In genomic region chr4:109702950-109703663, GRCh38 we compare ENCODE assay signal across 8 cellular contexts. TPM values are rescaled to one million over a fixed set of nuclear protein-coding genes. Genes with fewer than 3 reads are reported as not detected.
DNase-seq lines count a peak whose midpoint lies in the region; ATAC-seq and TF ChIP-seq lines count a peak whose summit lies in the region.

Gene CASP6, minus strand, starts transcription at chr4:109703445. Its CDS starts 50 bp downstream, at chr4:109703395.

- peak; percentile 63 for TF ChIP-seq POLR2A in right lobe of liver (IDR thresholded peaks at IDR 0.05)

- no peaks in the 10 kb centered on the region for H3K27me3 ChIP-seq in dorsolateral prefrontal cortex
- no peaks in the 10 kb centered on the region for H3K27me3 ChIP-seq in right lobe of liver

- CTCF ChIA-PET in activated CD4-positive, alpha-beta memory T cell treated with anti-CD3 and anti-CD28 coated beads, Interleukin-2, amount 10 ng/mL, durations not matched to agents 7 days and 5 days (lab: Charles Lee): interaction anchor here (0.8 to 6.2 kb wide), 13 partner anchors 12 to 271 kb away, joined by 3 to 33 read pairs (median 5); partner anchors contain the start of genes MCUB, PLA2G12A and SEC24B

- peaks cover 0 to 2% (median 2%) of the 10 kb centered on the region in 3 donors for H3K27me3 Mint-ChIP-seq in CD14-positive monocyte (ENCODE audit: low read depth in 3 of 3)
- no peaks in the 10 kb centered on the region for H3K27me3 Mint-ChIP-seq in activated CD4-positive, alpha-beta memory T cell treated with anti-CD3 and anti-CD28 coated beads, Interleukin-2, amount 10 ng/mL, durations not matched to agents 7 days and 5 days

- peak; percentile 77 for TF ChIP-seq CTCF in CD14-positive monocyte (IDR thresholded peaks at IDR 0.05)
- TF ChIP-seq CTCF in dorsolateral prefrontal cortex (IDR thresholded peaks at IDR 0.05 in 54 of 56, conservative IDR thresholded peaks at IDR 0.05 in 2 of 56; ENCODE audit: low read depth in 1 of 56, partially characterized antibody in 56 of 56): peak in 53 of 56 donors; percentile 33 to 74 (median 59)
- TF ChIP-seq CTCF in right lobe of liver (IDR thresholded peaks at IDR 0.05): peak; percentile 54 to 64 (median 56)

- H3K4me3 Mint-ChIP-seq in CD14-positive monocyte: peak within 1 kb of the TSS; percentile 94 to 97
- H3K4me3 Mint-ChIP-seq in activated CD4-positive, alpha-beta memory T cell treated with anti-CD3 and anti-CD28 coated beads, Interleukin-2, amount 10 ng/mL, durations not matched to agents 7 days and 5 days: peak within 1 kb of the TSS; percentile 93

- no peaks in the 10 kb centered on the region for H3K9me3 Mint-ChIP-seq in CD14-positive monocyte
- no peaks in the 10 kb centered on the region for H3K9me3 Mint-ChIP-seq in activated CD4-positive, alpha-beta memory T cell treated with anti-CD3 and anti-CD28 coated beads, Interleukin-2, amount 10 ng/mL, durations not matched to agents 7 days and 5 days

- H3K9me3 ChIP-seq in right lobe of liver: no peaks in the 10 kb centered on the region

- ATAC-seq in HG03457 (IDR thresholded peaks at IDR 0.05; ENCODE audit: unreplicated experiment) (peak; percentile 75), right lobe of liver (peak; percentile 93 to 98 (median 95))

- peaks cover 0 to 3% (median 0%) of the 10 kb centered on the region in 4 donors for H3K36me3 ChIP-seq in right lobe of liver

- H3K4me3 ChIP-seq in dorsolateral prefrontal cortex (peak within 1 kb of the TSS; percentile 59 to 93 (median 82)), right lobe of liver (peak within 1 kb of the TSS; percentile 63 to 85 (median 69))

- peak within 1 kb of the TSS; percentile 77 to 89 (median 83) for H3K27ac Mint-ChIP-seq in CD14-positive monocyte
- peak within 1 kb of the TSS; percentile 87 for H3K27ac Mint-ChIP-seq in activated CD4-positive, alpha-beta memory T cell treated with anti-CD3 and anti-CD28 coated beads, Interleukin-2, amount 10 ng/mL, durations not matched to agents 7 days and 5 days

- POLR2A ChIA-PET in activated CD4-positive, alpha-beta memory T cell treated with anti-CD3 and anti-CD28 coated beads, Interleukin-2, amount 10 ng/mL, durations not matched to agents 7 days and 5 days (lab: Charles Lee): interaction anchor here (1.0 to 4.9 kb wide), 11 partner anchors 11 to 270 kb away, joined by 3 to 39 read pairs (median 5); partner anchors contain the start of genes GAR1, MCUB, PLA2G12A and SEC24B

- intact Hi-C loops in CD14-positive monocyte (cut with micrococcal nuclease): loop anchor here (10.0 kb wide), 3 partner anchors 112 to 268 kb away; partner anchors contain the start of genes GAR1 (in 1 of the 2), RRH (in 1 of the 2) and SEC24B (in 1 of the 2)
- intact Hi-C loops in dorsolateral prefrontal cortex (cut with DNase I): loop anchor here (10.0 kb wide), 1 partner anchor 112 kb away; the partner anchor contains the start of gene GAR1 (in 2 of the 2)
- intact Hi-C loops in right lobe of liver (cut with DNase I): no loop called here

- peaks cover 0 to 2% of the 10 kb centered on the region in 2 donors for H3K36me3 Mint-ChIP-seq in CD14-positive monocyte
- H3K36me3 Mint-ChIP-seq in activated CD4-positive, alpha-beta memory T cell treated with anti-CD3 and anti-CD28 coated beads, Interleukin-2, amount 10 ng/mL, durations not matched to agents 7 days and 5 days (ENCODE audit: low read depth): peaks cover 33% of the 10 kb centered on the region

- H3K4me1 ChIP-seq in right lobe of liver: peaks cover 0 to 38% (median 14%) of the 10 kb centered on the region in 4 donors

- H3K27ac ChIP-seq in dorsolateral prefrontal cortex (peak within 1 kb of the TSS in 50 of 59 donors; percentile 3 to 87 (median 62)), right lobe of liver (peak within 1 kb of the TSS; percentile 47 to 80 (median 80))

- DNase-seq in CD14-positive monocyte (ENCODE audit: low spot score) (peak; percentile 62), GM19240 (ENCODE audit: insufficient read length, low spot score) (peak; percentile 38), NCI-H748 (lab: John Stamatoyannopoulos, UW; ENCODE audit: unreplicated experiment) (peak; percentile 84), dorsolateral prefrontal cortex (peak; percentile 59 to 84 (median 70)), right lobe of liver (peak; percentile 94 to 96 (median 95))
- peak; percentile 83 for DNase-seq in activated CD4-positive, alpha-beta memory T cell treated with anti-CD3 and anti-CD28 coated beads, Interleukin-2, amount 10 ng/mL, durations not matched to agents 7 days and 5 days
- DNase-seq in stimulated activated CD4-positive, alpha-beta T cell treated with anti-CD3 and anti-CD28 coated beads, Interleukin-4, amount 100 ng/mL, for 4 hours: peak; percentile 65 to 66

- WGBS in right lobe of liver (ENCODE audit: insufficient coverage, low coverage, low lambda C conversion rate, missing lambda C conversion rate): no CpG with 5 or more reads among the region's 72 CpGs

- peaks cover 29% of the 10 kb centered on the region for H3K4me1 Mint-ChIP-seq in CD14-positive monocyte
- peaks cover 38% of the 10 kb centered on the region for H3K4me1 Mint-ChIP-seq in activated CD4-positive, alpha-beta memory T cell treated with anti-CD3 and anti-CD28 coated beads, Interleukin-2, amount 10 ng/mL, durations not matched to agents 7 days and 5 days

RNA-seq across cellular contexts. Expression of gene CASP6, which starts in this region (rescaled TPM):
- polyA plus RNA-seq in CD14-positive monocyte: 10 to 100 TPM; 23.3 to 24.4 TPM
- 10 to 100 TPM; 30.5 to 32.4 TPM for total RNA-seq in activated CD4-positive, alpha-beta memory T cell treated with anti-CD3 and anti-CD28 coated beads, Interleukin-2, amount 10 ng/mL, durations not matched to agents 7 days and 5 days
- total RNA-seq in dorsolateral prefrontal cortex: 10 to 100 TPM in 17 of 120 experiments, 1 to 10 TPM in 103; 1.6 to 17.7 (median 6.1) TPM
- total RNA-seq in right lobe of liver: 10 to 100 TPM; 14.1 to 18.4 (median 15.3) TPM

Comparison
In these comparisons a context has a peak if more than half of its experiments do, and no peak if none do; other contexts are left out.
1. Peak in every context shown above with its lines: DNase-seq, ATAC-seq, H3K4me3 ChIP-seq and H3K27ac ChIP-seq.
2. DNase-seq: peak in every context shown above with its lines; median percentile 95 in right lobe of liver; 84 in NCI-H748; 83 in activated CD4-positive, alpha-beta memory T cell treated with anti-CD3 and anti-CD28 coated beads, Interleukin-2, amount 10 ng/mL, durations not matched to agents 7 days and 5 days; 70 in dorsolateral prefrontal cortex; 66 in stimulated activated CD4-positive, alpha-beta T cell treated with anti-CD3 and anti-CD28 coated beads, Interleukin-4, amount 100 ng/mL, for 4 hours; 62 in CD14-positive monocyte; 38 in GM19240.
3. intact Hi-C loops: an anchor here in CD14-positive monocyte (10.0 kb wide) and dorsolateral prefrontal cortex (10.0 kb wide); none called in right lobe of liver.